ENCODE assay signal across 27 cellular contexts in the genomic region with DNA sequence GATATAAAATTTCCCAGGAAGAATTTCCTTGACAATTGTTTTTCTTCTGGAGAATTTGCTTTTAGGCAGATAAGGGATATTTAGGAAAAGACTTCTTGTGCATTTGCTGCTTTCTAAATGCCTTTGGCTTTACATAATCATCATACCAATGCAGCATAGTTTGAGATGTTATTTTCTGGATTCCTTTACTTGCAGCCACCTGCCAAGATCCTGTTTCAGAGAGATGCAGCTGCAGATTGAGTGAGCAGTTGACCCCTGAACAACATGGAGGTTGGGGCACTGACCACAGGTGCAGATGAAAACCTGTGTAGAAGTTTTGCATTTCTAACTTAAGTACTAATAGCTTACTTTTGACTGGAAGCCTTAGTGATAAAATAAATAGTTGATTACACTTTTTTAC.
"Had no signal": no experiment of that assay in that cellular context is flagged by ENCODE, and none has a peak within 500 bp of the region (broad histone marks: within the 10 kb centered on the region; RNA-seq: fewer than 3 reads in every experiment).

No MANE protein-coding gene starts in this region.

- H3K27me3 ChIP-seq: SJCRH30 had no signal

- H3K27ac ChIP-seq: KMS-11, PC-9, RWPE1, SJCRH30, SK-N-MC had no signal

- H3K4me3 ChIP-seq: PC-9, SJCRH30, SK-N-MC had no signal

- H2AFZ ChIP-seq: PC-9 had no signal

- H3K9ac ChIP-seq: KMS-11 had no signal

- H3K4me2 ChIP-seq: KMS-11, PC-9 had no signal

- H3K9me3 ChIP-seq: SJCRH30 had no signal

- DNase-seq: Karpas-422, NCI-H1092, NCI-H1105, NCI-H1417 treated with DMSO at 0.1 percent for 48 hours, NCI-H1436 treated with DMSO at 0.1 percent for 48 hours, NCI-H1694 treated with DMSO at 0.1 percent for 48 hours, NCI-H187 treated with DMSO at 0.1 percent for 48 hours, NCI-H2029, NCI-H2171 treated with DMSO at 0.1 percent for 48 hours, NCI-H2227 treated with DMSO at 0.1 percent for 48 hours, NCI-H345, NCI-H446, NCI-H510A treated with DMSO at 0.1 percent for 48 hours, NCI-H524 treated with DMSO at 0.1 percent for 48 hours, NCI-H526 treated with DMSO at 0.1 percent for 48 hours, NCI-H774, PC-9, SIG-M5, T-helper 1 cell had no signal

- ATAC-seq: Panc1, Right ventricle myocardium inferior, SK-N-SH treated with all-trans-retinoic acid at 6 μM for 48 hours had no signal

- FAIRE-seq: RCC 7860 had no signal

- H3K4me1 ChIP-seq: SJCRH30 had no signal

- H3K36me3 ChIP-seq: SJCRH30 had no signal
